10 cellular contexts compared by ENCODE assay signal in the genomic region with DNA sequence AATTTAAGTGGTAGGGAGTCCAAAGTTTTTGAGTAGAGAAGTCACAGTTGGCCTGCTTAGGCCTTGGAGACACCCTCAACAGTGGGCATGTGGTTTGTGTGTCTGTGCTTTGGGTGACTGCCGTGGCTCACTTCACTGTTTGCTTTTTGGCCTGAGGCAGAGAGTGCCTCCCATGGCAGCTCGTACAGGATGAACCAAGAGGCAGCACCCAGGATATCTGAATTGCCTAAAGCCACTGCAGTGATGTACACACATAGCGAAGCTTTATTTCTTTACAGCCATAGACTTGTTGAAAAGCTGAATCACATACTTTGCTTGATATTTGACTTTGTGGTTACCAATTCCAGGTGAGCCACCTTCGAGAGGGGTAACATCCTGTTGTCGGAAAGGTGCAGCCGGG. TPM values are rescaled to one million over a fixed set of nuclear protein-coding genes. Genes with fewer than 3 reads are reported as not detected.
DNase-seq lines count a peak whose midpoint lies in the region; ATAC-seq and TF ChIP-seq lines count a peak whose summit lies in the region.
"Had no signal": no experiment of that assay in that cellular context is flagged by ENCODE, and none has a peak within 500 bp of the region (broad histone marks: within the 10 kb centered on the region; RNA-seq: fewer than 3 reads in every experiment).

No MANE protein-coding gene starts in this region.

- peaks cover 3 to 56% (median 23%) of the 10 kb centered on the region in 4 donors for H3K4me1 ChIP-seq in liver (ENCODE audit: control insufficient read depth in 4 of 4, insufficient read depth in 4 of 4, low read length in 3 of 4)
- peaks cover 7 to 43% of the 10 kb centered on the region in 2 donors for H3K4me1 ChIP-seq in thyroid gland

- TF ChIP-seq CTCF in liver (IDR thresholded peaks at IDR 0.05; ENCODE audit: low read depth, low read length, missing input control) (no peak), thyroid gland (IDR thresholded peaks at IDR 0.05) (no peak)

- H3K4me3 Mint-ChIP-seq in activated naive CD4-positive, alpha-beta T cell treated with anti-CD3 and anti-CD28 coated beads for 36 hours = no peak overlapping the region
- H3K4me3 Mint-ChIP-seq in activated naive CD8-positive, alpha-beta T cell treated with anti-CD3 and anti-CD28 coated beads, Interleukin-2, amount 10 ng/mL, durations not matched to agents 7 days and 5 days = peak overlapping the region; percentile 64

- intact Hi-C loops in activated naive CD4-positive, alpha-beta T cell treated with anti-CD3 and anti-CD28 coated beads for 36 hours (cut with micrococcal nuclease) = loop anchor here (1.0 kb wide), 3 partner anchors 8 to 17 kb away; no protein-coding TSS in a partner anchor
- intact Hi-C loops in thyroid gland (cut with DNase I) = no loop called here

- TF ChIP-seq POLR2A in thyroid gland (IDR thresholded peaks at IDR 0.05) = no peak

- CTCF ChIA-PET in activated naive CD4-positive, alpha-beta T cell treated with anti-CD3 and anti-CD28 coated beads for 36 hours (lab: Charles Lee) = interaction anchor here (1.2 to 2.6 kb wide), 3 partner anchors 9 to 13 kb away, joined by 4 to 10 read pairs (median 6); no protein-coding TSS in a partner anchor

- no peaks in the 10 kb centered on the region for H3K9me3 Mint-ChIP-seq in activated naive CD4-positive, alpha-beta T cell treated with anti-CD3 and anti-CD28 coated beads for 36 hours
- H3K9me3 Mint-ChIP-seq in activated naive CD8-positive, alpha-beta T cell treated with anti-CD3 and anti-CD28 coated beads, Interleukin-2, amount 10 ng/mL, durations not matched to agents 7 days and 5 days = no peaks in the 10 kb centered on the region

- no peaks in the 10 kb centered on the region for H3K9me3 ChIP-seq in liver (ENCODE audit: control insufficient read depth in 4 of 4, low read length in 3 of 4)
- H3K9me3 ChIP-seq in thyroid gland = no peaks in the 10 kb centered on the region

- H3K27ac ChIP-seq in liver (ENCODE audit: low read depth in 1 of 2, low read length in 2 of 2) (peak overlapping the region; percentile 85 to 99), thyroid gland (peak overlapping the region; percentile 3 to 64 (median 19))

- POLR2A ChIA-PET in activated naive CD8-positive, alpha-beta T cell treated with anti-CD3 and anti-CD28 coated beads, Interleukin-2, amount 10 ng/mL, durations not matched to agents 7 days and 5 days (lab: Charles Lee) = interaction anchor here (1.0 to 2.9 kb wide), 2 partner anchors 8 to 13 kb away, joined by 3 to 14 read pairs; no protein-coding TSS in a partner anchor

- peak overlapping the region; percentile 50 for H3K27ac Mint-ChIP-seq in activated naive CD4-positive, alpha-beta T cell treated with anti-CD3 and anti-CD28 coated beads for 36 hours
- peak overlapping the region; percentile 84 for H3K27ac Mint-ChIP-seq in activated naive CD8-positive, alpha-beta T cell treated with anti-CD3 and anti-CD28 coated beads, Interleukin-2, amount 10 ng/mL, durations not matched to agents 7 days and 5 days

- ATAC-seq in activated naive CD8-positive, alpha-beta T cell treated with anti-CD3 and anti-CD28 coated beads, Interleukin-2, amount 10 ng/mL, durations not matched to agents 7 days and 5 days (ENCODE audit: low read depth) = peak; percentile 48
- no peak for ATAC-seq in HG03045 (IDR thresholded peaks at IDR 0.05; ENCODE audit: unreplicated experiment)
- ATAC-seq in GM19035 (IDR thresholded peaks at IDR 0.05; ENCODE audit: unreplicated experiment) = no peak

- H3K36me3 ChIP-seq in liver (ENCODE audit: control insufficient read depth in 4 of 4, insufficient read depth in 3 of 4, low read depth in 1 of 4, low read length in 3 of 4) (peaks cover 0 to 2% (median 0%) of the 10 kb centered on the region in 4 donors), thyroid gland (no peaks in the 10 kb centered on the region)

- H3K9ac ChIP-seq in liver (ENCODE audit: low read depth in 1 of 2, low read length in 2 of 2) = peak overlapping the region in 1 of 2 donors; percentile 88

- H3K27me3 Mint-ChIP-seq in activated naive CD4-positive, alpha-beta T cell treated with anti-CD3 and anti-CD28 coated beads for 36 hours (ENCODE audit: low read depth) = no peaks in the 10 kb centered on the region
- H3K27me3 Mint-ChIP-seq in activated naive CD8-positive, alpha-beta T cell treated with anti-CD3 and anti-CD28 coated beads, Interleukin-2, amount 10 ng/mL, durations not matched to agents 7 days and 5 days = no peaks in the 10 kb centered on the region

- peak; percentile 27 for DNase-seq in activated naive CD4-positive, alpha-beta T cell treated with anti-CD3 and anti-CD28 coated beads for 36 hours
- DNase-seq in activated naive CD4-positive, alpha-beta T cell treated with Interleukin-2 at 50 U/mL for 16 hours = no peak
- DNase-seq in activated naive CD8-positive, alpha-beta T cell treated with anti-CD3 and anti-CD28 coated beads, Interleukin-2, amount 10 ng/mL, durations not matched to agents 7 days and 5 days = no peak
- DNase-seq in thyroid gland (peak; percentile 32 to 45), SIG-M5 treated with dmso at 0.1 percent for 504 hours (lab: John Stamatoyannopoulos, UW; ENCODE audit: unreplicated experiment) (no peak)
- DNase-seq: activated CD4-positive, CD25-positive, alpha-beta regulatory T cell; erythroblast had no signal

- TF ChIP-seq RAD21 in liver (IDR thresholded peaks at IDR 0.05) = peak in 1 of 2 donors; percentile 14

- WGBS in liver = 69% methylated on average over 6 of the region's 6 CpGs
- WGBS in thyroid gland, 2 donors = 76 to 78% methylated on average over 6 of the region's 6 CpGs

- H3K27me3 ChIP-seq in liver (ENCODE audit: control insufficient read depth in 4 of 4, insufficient read depth in 4 of 4, low read length in 3 of 4) (no peaks in the 10 kb centered on the region), thyroid gland (no peaks in the 10 kb centered on the region)

- H3K4me1 Mint-ChIP-seq in activated naive CD4-positive, alpha-beta T cell treated with anti-CD3 and anti-CD28 coated beads for 36 hours (ENCODE audit: low read depth) = peaks cover 82% of the 10 kb centered on the region
- peaks cover 64% of the 10 kb centered on the region for H3K4me1 Mint-ChIP-seq in activated naive CD8-positive, alpha-beta T cell treated with anti-CD3 and anti-CD28 coated beads, Interleukin-2, amount 10 ng/mL, durations not matched to agents 7 days and 5 days

- no peak overlapping the region for H3K4me3 ChIP-seq in liver (ENCODE audit: low read depth in 1 of 3, low read length in 3 of 3)
- no peak overlapping the region for H3K4me3 ChIP-seq in thyroid gland (replicated peaks in 1 of 3)

- peaks cover 3% of the 10 kb centered on the region for H3K36me3 Mint-ChIP-seq in activated naive CD4-positive, alpha-beta T cell treated with anti-CD3 and anti-CD28 coated beads for 36 hours (ENCODE audit: low read depth)
- peaks cover 35% of the 10 kb centered on the region for H3K36me3 Mint-ChIP-seq in activated naive CD8-positive, alpha-beta T cell treated with anti-CD3 and anti-CD28 coated beads, Interleukin-2, amount 10 ng/mL, durations not matched to agents 7 days and 5 days

TF ChIP-seq in liver, 16 proteins besides CTCF, POLR2A, EP300 and RAD21:
- TF ChIP-seq FOXA1 (IDR thresholded peaks at IDR 0.05) (no peak), MAX (IDR thresholded peaks at IDR 0.05) (peak; percentile 26), SP1 (IDR thresholded peaks at IDR 0.05) (no peak), YY1 (IDR thresholded peaks at IDR 0.05) (no peak), TAF1 (conservative IDR thresholded peaks at IDR 0.05) (no peak), HNF4G (IDR thresholded peaks at IDR 0.05) (no peak), JUND (IDR thresholded peaks at IDR 0.05) (no peak), RXRA (IDR thresholded peaks at IDR 0.05) (peak in 1 of 2 donors; percentile 6)
- TF ChIP-seq, protein P1, sequence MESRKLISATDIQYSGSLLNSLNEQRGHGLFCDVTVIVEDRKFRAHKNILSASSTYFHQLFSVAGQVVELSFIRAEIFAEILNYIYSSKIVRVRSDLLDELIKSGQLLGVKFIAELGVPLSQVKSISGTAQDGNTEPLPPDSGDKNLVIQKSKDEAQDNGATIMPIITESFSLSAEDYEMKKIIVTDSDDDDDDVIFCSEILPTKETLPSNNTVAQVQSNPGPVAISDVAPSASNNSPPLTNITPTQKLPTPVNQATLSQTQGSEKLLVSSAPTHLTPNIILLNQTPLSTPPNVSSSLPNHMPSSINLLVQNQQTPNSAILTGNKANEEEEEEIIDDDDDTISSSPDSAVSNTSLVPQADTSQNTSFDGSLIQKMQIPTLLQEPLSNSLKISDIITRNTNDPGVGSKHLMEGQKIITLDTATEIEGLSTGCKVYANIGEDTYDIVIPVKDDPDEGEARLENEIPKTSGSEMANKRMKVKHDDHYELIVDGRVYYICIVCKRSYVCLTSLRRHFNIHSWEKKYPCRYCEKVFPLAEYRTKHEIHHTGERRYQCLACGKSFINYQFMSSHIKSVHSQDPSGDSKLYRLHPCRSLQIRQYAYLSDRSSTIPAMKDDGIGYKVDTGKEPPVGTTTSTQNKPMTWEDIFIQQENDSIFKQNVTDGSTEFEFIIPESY (IDR thresholded peaks at IDR 0.05) = no peak

RNA-seq across cellular contexts. Expression of gene RREB1, which starts 21.6 kb away (rescaled TPM):
- 10 to 100 TPM; 10.8 to 12.2 TPM for total RNA-seq in activated naive CD4-positive, alpha-beta T cell treated with anti-CD3 and anti-CD28 coated beads for 36 hours
- total RNA-seq in activated naive CD8-positive, alpha-beta T cell treated with anti-CD3 and anti-CD28 coated beads, Interleukin-2, amount 10 ng/mL, durations not matched to agents 7 days and 5 days = 10 to 100 TPM; 37.0 to 39.1 TPM
- total RNA-seq in liver (10 to 100 TPM; 22.8 to 28.9 TPM), thyroid gland (10 to 100 TPM; 48.0 to 91.3 (median 57.1) TPM)
- polyA plus RNA-seq in liver = 10 to 100 TPM; 10.1 to 11.8 TPM

Comparison
In these comparisons a context has a peak if more than half of its experiments do, and no peak if none do; other contexts are left out.
1. DNase-seq: peak in activated naive CD4-positive, alpha-beta T cell treated with anti-CD3 and anti-CD28 coated beads for 36 hours (single experiment) and thyroid gland (2 of 2); none in activated naive CD4-positive, alpha-beta T cell treated with Interleukin-2 at 50 U/mL for 16 hours (single experiment), activated naive CD8-positive, alpha-beta T cell treated with anti-CD3 and anti-CD28 coated beads, Interleukin-2, amount 10 ng/mL, durations not matched to agents 7 days and 5 days (single experiment) and SIG-M5 treated with dmso at 0.1 percent for 504 hours (single experiment).